2 cellular contexts compared by ENCODE assay signal in the genomic region with DNA sequence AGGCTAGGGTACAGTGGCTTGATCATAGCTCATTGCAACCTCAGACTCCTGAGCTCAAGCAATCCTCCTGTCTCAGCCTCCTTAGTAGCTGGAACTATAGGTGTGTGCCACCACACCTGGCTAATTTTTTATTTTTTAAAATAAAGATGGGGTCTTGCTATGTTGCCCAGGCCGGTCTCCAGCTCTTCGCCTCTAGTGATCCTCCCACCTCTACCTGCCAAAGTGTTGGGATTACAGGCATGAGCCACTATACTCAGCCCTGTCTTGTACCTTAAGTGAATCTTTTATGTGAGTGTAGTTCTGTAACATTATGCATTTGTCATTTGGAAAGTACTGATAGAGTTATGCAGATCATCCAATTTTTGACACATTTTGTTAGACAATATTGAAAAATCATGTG.
TF ChIP-seq lines count a peak whose summit lies in the region.

No MANE protein-coding gene starts in this region.

TF ChIP-seq in HepG2, 621 proteins besides CTCF, POLR2A, EP300 and RAD21:
- TF ChIP-seq FLYWCH1 (CRISPR knock-in tag; IDR thresholded peaks at IDR 0.05) = no peak
- TF ChIP-seq JUNB (CRISPR knock-in tag; IDR thresholded peaks at IDR 0.05; ENCODE audit: borderline replicate concordance) = no peak
- no peak for TF ChIP-seq MED13 (CRISPR knock-in tag; IDR thresholded peaks at IDR 0.05)
- no peak for TF ChIP-seq FOXA3 (CRISPR knock-in tag; IDR thresholded peaks at IDR 0.05)
- TF ChIP-seq ZNF121 (CRISPR knock-in tag; IDR thresholded peaks at IDR 0.05) = peak; percentile 71
- no peak for TF ChIP-seq XRCC5 (optimal IDR thresholded peaks at IDR 0.05; ENCODE audit: low read length)
TF ChIP-seq in HepG2: peak in this region for 1.

TF ChIP-seq in GM12878, 131 proteins besides CTCF, POLR2A, EP300 and RAD21:
- TF ChIP-seq NR2F1 (conservative IDR thresholded peaks at IDR 0.05) (no peak), CEBPB (IDR thresholded peaks at IDR 0.05; ENCODE audit: borderline replicate concordance in 1 of 2, low read depth in 2 of 2, low read length in 2 of 2) (no peak)
TF ChIP-seq in GM12878: peak in this region for 0.
